In genomic region chr9:93670208-93671029, GRCh38 we compare ENCODE assay signal across 10 cellular contexts.
DNase-seq lines count a peak whose midpoint lies in the region; FAIRE-seq and TF ChIP-seq lines count a peak whose summit lies in the region.
"Had no signal": no experiment of that assay in that cellular context is flagged by ENCODE, and none has a peak within 500 bp of the region (broad histone marks: within the 10 kb centered on the region; RNA-seq: fewer than 3 reads in every experiment).

No MANE protein-coding gene starts in this region.

- TF ChIP-seq CTCF in endodermal cell (conservative IDR thresholded peaks at IDR 0.05) (no peak), osteoblast (IDR thresholded peaks at IDR 0.05; ENCODE audit: extremely low read depth, low read depth, low read length) (no peak), esophagus squamous epithelium (IDR thresholded peaks at IDR 0.05) (no peak)

- no peaks in the 10 kb centered on the region for H3K36me3 ChIP-seq in SJCRH30
- peaks cover 7% of the 10 kb centered on the region for H3K36me3 ChIP-seq in endodermal cell (ENCODE audit: control insufficient read depth, insufficient read depth, low read length)
- H3K36me3 ChIP-seq in osteoblast (ENCODE audit: insufficient read depth, low read length) = no peaks in the 10 kb centered on the region
- peaks cover 6 to 63% (median 6%) of the 10 kb centered on the region in 3 donors for H3K36me3 ChIP-seq in esophagus squamous epithelium

- intact Hi-C loops in esophagus squamous epithelium (cut with DNase I) = no loop called here

- H3K27me3 Mint-ChIP-seq in endodermal cell (ENCODE audit: insufficient read depth) = no peaks in the 10 kb centered on the region
- H3K27me3 Mint-ChIP-seq: naive B cell had no signal

- WGBS in endodermal cell (ENCODE audit: insufficient coverage in 1 of 2, insufficient read length in 1 of 2), 2 experiments = 96 to 100% methylated on average over 1 to 8 of the region's 8 CpGs
- WGBS in esophagus squamous epithelium, 2 donors = 88 to 97% methylated on average over 6 of the region's 8 CpGs

- no peaks in the 10 kb centered on the region for H3K9me3 ChIP-seq in SJCRH30 (replicated peaks)
- no peaks in the 10 kb centered on the region for H3K9me3 ChIP-seq in endodermal cell (ENCODE audit: control insufficient read depth, low read length)
- no peaks in the 10 kb centered on the region for H3K9me3 ChIP-seq in osteoblast (ENCODE audit: low read depth, low read length)
- H3K9me3 ChIP-seq in esophagus squamous epithelium = no peaks in the 10 kb centered on the region

- no peaks in the 10 kb centered on the region for H3K4me1 ChIP-seq in SJCRH30
- no peaks in the 10 kb centered on the region for H3K4me1 ChIP-seq in endodermal cell (ENCODE audit: control insufficient read depth, insufficient read depth, low read length)
- no peaks in the 10 kb centered on the region for H3K4me1 ChIP-seq in osteoblast (ENCODE audit: insufficient read depth, low read length)
- H3K4me1 ChIP-seq in esophagus squamous epithelium = no peaks in the 10 kb centered on the region

- peaks cover 27% of the 10 kb centered on the region for H4K20me1 ChIP-seq in osteoblast (ENCODE audit: insufficient read depth, low read length)

- H2AFZ ChIP-seq in osteoblast (ENCODE audit: low read length) = no peak overlapping the region

- H3K36me3 Mint-ChIP-seq in endodermal cell (ENCODE audit: low read depth) = peaks cover 12% of the 10 kb centered on the region

- peaks cover 3% of the 10 kb centered on the region for H3K4me1 Mint-ChIP-seq in endodermal cell

- no peak overlapping the region for H3K27ac Mint-ChIP-seq in endodermal cell

- no peak overlapping the region for H3K4me2 ChIP-seq in osteoblast (ENCODE audit: insufficient read depth, low read length)

- no peak for FAIRE-seq in frontal cortex (lab: Jason Lieb, UNC)
- FAIRE-seq: TTC549 had no signal

- H3K27ac ChIP-seq in SJCRH30 (no peak overlapping the region), endodermal cell (ENCODE audit: low read depth, low read length) (no peak overlapping the region), osteoblast (ENCODE audit: low read depth, low read length) (no peak overlapping the region), esophagus squamous epithelium (no peak overlapping the region)

- no peak for TF ChIP-seq POLR2A in esophagus squamous epithelium (IDR thresholded peaks at IDR 0.05)

- peak; percentile 57 for DNase-seq in EH (ENCODE audit: low read depth)
- peak; percentile 55 to 59 for DNase-seq in SJCRH30
- peak; percentile 29 for DNase-seq in endodermal cell
- DNase-seq in osteoblast (ENCODE audit: insufficient read length, low spot score, missing footprints) = peak; percentile 94
- no peak for DNase-seq in SIG-M5 (lab: John Stamatoyannopoulos, UW)
- no peak for DNase-seq in esophagus squamous epithelium (lab: John Stamatoyannopoulos, UW)
- DNase-seq in NCI-H146 treated with DMSO at 0.1 percent for 48 hours (lab: John Stamatoyannopoulos, UW; ENCODE audit: unreplicated experiment) = no peak
- DNase-seq in frontal cortex (ENCODE audit: low spot score in 2 of 2) = no peak
- DNase-seq: naive B cell had no signal

- H3K4me3 ChIP-seq in SJCRH30 (no peak overlapping the region), endodermal cell (ENCODE audit: low read length) (no peak overlapping the region), osteoblast (ENCODE audit: insufficient read depth, low read length) (no peak overlapping the region), esophagus squamous epithelium (no peak overlapping the region)

- H3K9me3 Mint-ChIP-seq in endodermal cell = no peaks in the 10 kb centered on the region
- H3K9me3 Mint-ChIP-seq: naive B cell had no signal

- H3K27me3 ChIP-seq in SJCRH30 = no peaks in the 10 kb centered on the region
- H3K27me3 ChIP-seq in endodermal cell (ENCODE audit: control insufficient read depth, insufficient read depth, low read length, poor library complexity, severe bottlenecking) = no peaks in the 10 kb centered on the region
- no peaks in the 10 kb centered on the region for H3K27me3 ChIP-seq in osteoblast (ENCODE audit: insufficient read depth, low read length)
- no peaks in the 10 kb centered on the region for H3K27me3 ChIP-seq in esophagus squamous epithelium

- no peak overlapping the region for H3K4me3 Mint-ChIP-seq in endodermal cell

- H3K79me2 ChIP-seq in osteoblast (ENCODE audit: insufficient read depth, low read length) = no peaks in the 10 kb centered on the region

- H3K9ac ChIP-seq in endodermal cell (ENCODE audit: extremely low read depth, low read length, poor library complexity, severe bottlenecking) = no peak overlapping the region

Comparison
In these comparisons a context has a peak if more than half of its experiments do, and no peak if none do; other contexts are left out.
1. DNase-seq: peak in EH (single experiment), SJCRH30 (2 of 2), endodermal cell (single experiment) and osteoblast (single experiment); none in SIG-M5 (single experiment), esophagus squamous epithelium (single experiment), NCI-H146 treated with DMSO at 0.1 percent for 48 hours (single experiment) and frontal cortex (0 of 2).